9 cellular contexts compared by ENCODE assay signal in genomic region chr11:88292156-88292844, GRCh38. TPM values are rescaled to one million over a fixed set of nuclear protein-coding genes. Genes with fewer than 3 reads are reported as not detected.
DNase-seq lines count a peak whose midpoint lies in the region; ATAC-seq and TF ChIP-seq lines count a peak whose summit lies in the region.
"Had no signal": no experiment of that assay in that cellular context is flagged by ENCODE, and none has a peak within 500 bp of the region (broad histone marks: within the 10 kb centered on the region; RNA-seq: fewer than 3 reads in every experiment).

No MANE protein-coding gene starts in this region.

- H3K27me3 ChIP-seq in osteoblast (ENCODE audit: insufficient read depth, low read length): no peaks in the 10 kb centered on the region
- H3K27me3 ChIP-seq: brain microvascular endothelial cell had no signal

- no peak overlapping the region for H3K4me2 ChIP-seq in osteoblast (ENCODE audit: insufficient read depth, low read length)

- no peak overlapping the region for H3K4me3 ChIP-seq in osteoblast (ENCODE audit: insufficient read depth, low read length)

- peaks cover 6% of the 10 kb centered on the region for H3K4me1 ChIP-seq in osteoblast (ENCODE audit: insufficient read depth, low read length)

- no peaks in the 10 kb centered on the region for H3K36me3 ChIP-seq in osteoblast (ENCODE audit: insufficient read depth, low read length)

- H3K79me2 ChIP-seq in osteoblast (ENCODE audit: insufficient read depth, low read length): no peaks in the 10 kb centered on the region

- no peaks in the 10 kb centered on the region for H3K9me3 ChIP-seq in osteoblast (ENCODE audit: low read depth, low read length)

- no peak overlapping the region for H2AFZ ChIP-seq in osteoblast (ENCODE audit: low read length)

- H4K20me1 ChIP-seq in osteoblast (ENCODE audit: insufficient read depth, low read length): no peaks in the 10 kb centered on the region

- H3K27ac ChIP-seq in osteoblast (ENCODE audit: low read depth, low read length): no peak overlapping the region
- H3K27ac ChIP-seq: brain microvascular endothelial cell had no signal

- DNase-seq in HCEC 1CT: peak; percentile 28
- peak; percentile 54 for DNase-seq in NCI-H2196 treated with DMSO at 0.1 percent for 48 hours (lab: John Stamatoyannopoulos, UW; ENCODE audit: unreplicated experiment)
- DNase-seq in dermis blood vessel endothelial cell: peak; percentile 75
- DNase-seq in osteoblast (ENCODE audit: insufficient read length, low spot score, missing footprints): peak; percentile 27
- no peak for DNase-seq in activated T-cell treated with anti-CD3 and anti-CD28 coated beads for 4 hours
- DNase-seq in T1000 (lab: John Stamatoyannopoulos, UW): no peak
- DNase-seq in effector CD4-positive, alpha-beta T cell: no peak
- DNase-seq: brain microvascular endothelial cell had no signal

- no peak for ATAC-seq in GM18870 (IDR thresholded peaks at IDR 0.05; ENCODE audit: unreplicated experiment)

- TF ChIP-seq CTCF in osteoblast (IDR thresholded peaks at IDR 0.05; ENCODE audit: extremely low read depth, low read depth, low read length): no peak

RNA-seq across cellular contexts. Expression of gene CTSC, which starts 45.2 kb away (rescaled TPM):
- total RNA-seq in dermis blood vessel endothelial cell: 57.2 and 78.7 TPM in 2 replicates
- 23.5 and 25.9 TPM in 2 replicates for total RNA-seq in osteoblast

Comparison
In these comparisons a context has a peak if more than half of its experiments do, and no peak if none do; other contexts are left out.
1. DNase-seq: peak in HCEC 1CT (single experiment), NCI-H2196 treated with DMSO at 0.1 percent for 48 hours (single experiment), dermis blood vessel endothelial cell (single experiment) and osteoblast (single experiment); none in activated T-cell treated with anti-CD3 and anti-CD28 coated beads for 4 hours (single experiment), T1000 (single experiment) and effector CD4-positive, alpha-beta T cell (single experiment).